In genomic region chr13:100089633-100090032, GRCh38 we compare ENCODE assay signal across 1 cellular context.
TF ChIP-seq lines count a peak whose summit lies in the region.

No MANE protein-coding gene starts in this region.

TF ChIP-seq in K562, 482 proteins besides CTCF, POLR2A, EP300 and RAD21 (continued from another document):
- TF ChIP-seq ATF4 (CRISPR knock-in tag; IDR thresholded peaks at IDR 0.05) (no peak), PYGO2 (tag; IDR thresholded peaks at IDR 0.05) (no peak), ZBTB11 (CRISPR knock-in tag; IDR thresholded peaks at IDR 0.05) (no peak), JUN (IDR thresholded peaks at IDR 0.05; ENCODE audit: borderline replicate concordance, low read depth, low read length) (no peak), JUN (CRISPR knock-in tag; IDR thresholded peaks at IDR 0.05; ENCODE audit: borderline replicate concordance) (no peak), CHCHD3 (CRISPR knock-in tag; IDR thresholded peaks at IDR 0.05) (no peak), ZNF23 (CRISPR knock-in tag; IDR thresholded peaks at IDR 0.05) (no peak), ZNF444 (CRISPR knock-in tag; IDR thresholded peaks at IDR 0.05) (no peak), ZNF696 (CRISPR knock-in tag; conservative IDR thresholded peaks at IDR 0.05) (no peak), BACH1 (tag; IDR thresholded peaks at IDR 0.05) (no peak), ZNF511 (CRISPR knock-in tag; IDR thresholded peaks at IDR 0.05) (no peak), ELF1 (tag; IDR thresholded peaks at IDR 0.05) (no peak)
TF ChIP-seq in K562: peak in this region for 0.
